Comparison of ENCODE assay signal across 17 cellular contexts in genomic region chr2:113978524-113979171, GRCh38.
DNase-seq lines count a peak whose midpoint lies in the region; ATAC-seq and TF ChIP-seq lines count a peak whose summit lies in the region.
"Had no signal": no experiment of that assay in that cellular context is flagged by ENCODE, and none has a peak within 500 bp of the region (broad histone marks: within the 10 kb centered on the region; RNA-seq: fewer than 3 reads in every experiment).

No MANE protein-coding gene starts in this region.

- H3K36me3 ChIP-seq in Panc1 (ENCODE audit: control insufficient read depth, insufficient read depth, low read length) (no peaks in the 10 kb centered on the region), osteoblast (ENCODE audit: insufficient read depth, low read length) (peaks cover 17% of the 10 kb centered on the region)

- H3K4me1 Mint-ChIP-seq in neural crest cell, result peaks cover 17% of the 10 kb centered on the region
- H3K4me1 Mint-ChIP-seq: GM23338 had no signal

- ATAC-seq in Panc1, result no peak

- POLR2A ChIA-PET in Panc1 (lab: Charles Lee), result no interaction called here

- H3K4me3 ChIP-seq in Panc1 (ENCODE audit: low read depth in 2 of 2, low read length in 2 of 2) (no peak overlapping the region), osteoblast (ENCODE audit: insufficient read depth, low read length) (no peak overlapping the region), coronary artery (no peak overlapping the region)
- H3K4me3 ChIP-seq: GM23338 had no signal

- TF ChIP-seq CTCF in Panc1 (IDR thresholded peaks at IDR 0.05) (no peak), neural crest cell (conservative IDR thresholded peaks at IDR 0.05) (no peak), osteoblast (IDR thresholded peaks at IDR 0.05; ENCODE audit: extremely low read depth, low read depth, low read length) (no peak), coronary artery (IDR thresholded peaks at IDR 0.05) (no peak)

- H3K27ac Mint-ChIP-seq in neural crest cell (ENCODE audit: unreplicated experiment), result peak overlapping the region; percentile 58
- H3K27ac Mint-ChIP-seq: activated CD4-positive, alpha-beta memory T cell treated with anti-CD3 and anti-CD28 coated beads for 36 hours; activated naive CD8-positive, alpha-beta T cell treated with anti-CD3 and anti-CD28 coated beads, Interleukin-2, amount 10 ng/mL, durations not matched to agents 7 days and 5 days; GM23338 had no signal

- H3K27me3 ChIP-seq in Panc1 (ENCODE audit: control insufficient read depth, insufficient read depth, low read length) (no peaks in the 10 kb centered on the region), osteoblast (ENCODE audit: insufficient read depth, low read length) (no peaks in the 10 kb centered on the region)

- H3K79me2 ChIP-seq in osteoblast (ENCODE audit: insufficient read depth, low read length), result no peaks in the 10 kb centered on the region

- DNase-seq in Caki2 (ENCODE audit: low read depth), result peak; percentile 16
- no peak for DNase-seq in Panc1 (ENCODE audit: low read depth, low spot score)
- DNase-seq in epithelial cell of prostate (ENCODE audit: low read depth, low spot score), result no peak
- DNase-seq in neural crest cell (ENCODE audit: low read depth, low spot score), result no peak
- no peak for DNase-seq in dermis blood vessel endothelial cell
- no peak for DNase-seq in mucosa of gallbladder (ENCODE audit: low spot score)
- no peak for DNase-seq in osteoblast (ENCODE audit: insufficient read length, low spot score, missing footprints)
- no peak for DNase-seq in coronary artery (ENCODE audit: low spot score)
- DNase-seq: midbrain; MM.1S; NCI-H187 treated with DMSO at 0.1 percent for 48 hours; NCI-H345; NK-92 treated with Interleukin-12 subunit alpha and Interleukin-12 subunit beta, amount 100 ng/mL, for 24 hours had no signal

- no peak overlapping the region for H2AFZ ChIP-seq in osteoblast (ENCODE audit: low read length)
- H2AFZ ChIP-seq: GM23338 had no signal

- in situ Hi-C loops in Caki2 (cut with HindIII; ENCODE audit: low pct_unique_long_range_greater_than_20kb, low sequenced_read_pairs) (no loop called here), Panc1 (cut with HindIII; ENCODE audit: low pct_unique_long_range_greater_than_20kb, low sequenced_read_pairs) (no loop called here)

- BruUV-seq in Panc1 (replicated peaks; lab: Mats Ljungman, UMichigan), result no TSS peak

- H3K9me3 ChIP-seq in Panc1 (ENCODE audit: control insufficient read depth, insufficient read depth, low read depth, low read length) (no peaks in the 10 kb centered on the region), osteoblast (ENCODE audit: low read depth, low read length) (no peaks in the 10 kb centered on the region)

- intact Hi-C loops in Panc1 (cut with micrococcal nuclease; ENCODE audit: unreplicated experiment), result no loop called here

- CTCF ChIA-PET in Panc1 (lab: Charles Lee), result interaction anchor here (1.4 to 2.1 kb wide), 2 partner anchors 564 to 572 kb away, joined by 5 to 12 read pairs; no protein-coding TSS in a partner anchor

- no peaks in the 10 kb centered on the region for H4K20me1 ChIP-seq in osteoblast (ENCODE audit: insufficient read depth, low read length)

- peaks cover 12% of the 10 kb centered on the region for H3K36me3 Mint-ChIP-seq in neural crest cell (ENCODE audit: low read depth)

- H3K4me3 Mint-ChIP-seq in neural crest cell, result no peak overlapping the region
- H3K4me3 Mint-ChIP-seq: activated CD4-positive, alpha-beta memory T cell treated with anti-CD3 and anti-CD28 coated beads for 36 hours; activated naive CD8-positive, alpha-beta T cell treated with anti-CD3 and anti-CD28 coated beads, Interleukin-2, amount 10 ng/mL, durations not matched to agents 7 days and 5 days; GM23338 had no signal

- peaks cover 8% of the 10 kb centered on the region for H3K9me3 Mint-ChIP-seq in neural crest cell

- no peaks in the 10 kb centered on the region for H3K27me3 Mint-ChIP-seq in neural crest cell (ENCODE audit: low read depth)
- H3K27me3 Mint-ChIP-seq: activated CD4-positive, alpha-beta memory T cell treated with anti-CD3 and anti-CD28 coated beads for 36 hours; activated naive CD8-positive, alpha-beta T cell treated with anti-CD3 and anti-CD28 coated beads, Interleukin-2, amount 10 ng/mL, durations not matched to agents 7 days and 5 days had no signal

- H3K4me1 ChIP-seq in Panc1 (ENCODE audit: control insufficient read depth, insufficient read depth, low read length), result peaks cover 17% of the 10 kb centered on the region
- H3K4me1 ChIP-seq in osteoblast (ENCODE audit: insufficient read depth, low read length), result peaks cover 29% of the 10 kb centered on the region

- no peak overlapping the region for H3K4me2 ChIP-seq in osteoblast (ENCODE audit: insufficient read depth, low read length)
- H3K4me2 ChIP-seq: GM23338 had no signal

- peak overlapping the region; percentile 10; the same call in 1 of the 2 replicates for H3K27ac ChIP-seq in Panc1 (ENCODE audit: low read length)
- peak overlapping the region; percentile 72 for H3K27ac ChIP-seq in epithelial cell of prostate
- H3K27ac ChIP-seq in osteoblast (ENCODE audit: low read depth, low read length), result no peak overlapping the region
- no peak overlapping the region for H3K27ac ChIP-seq in coronary artery
- H3K27ac ChIP-seq: VCaP had no signal

Comparison
In these comparisons a context has a peak if more than half of its experiments do, and no peak if none do; other contexts are left out.
1. H3K27ac ChIP-seq: peak in Panc1 (single experiment) and epithelial cell of prostate (single experiment); none in osteoblast (single experiment) and coronary artery (0 of 2).